ENCODE assay signal across 10 cellular contexts in the genomic region with DNA sequence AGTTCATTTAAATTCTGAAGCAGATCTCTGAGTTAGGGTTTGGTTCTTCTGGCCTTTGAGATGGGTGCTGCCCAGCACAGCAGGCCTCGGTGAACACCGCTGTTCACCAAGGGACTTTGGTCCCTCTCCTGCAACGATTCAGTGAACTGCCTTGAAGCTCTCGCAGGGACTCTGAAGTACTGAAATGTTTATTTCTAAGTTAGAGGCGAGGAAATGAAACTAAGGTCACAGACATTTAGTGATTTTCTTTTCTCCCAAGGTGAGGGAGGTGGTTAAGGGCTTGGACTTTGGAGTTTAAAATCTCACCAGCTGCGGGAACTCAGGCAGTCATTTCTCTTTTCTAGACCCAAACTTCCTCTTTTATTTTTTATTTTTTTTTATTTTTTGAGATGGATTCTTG. TPM values are rescaled to one million over a fixed set of nuclear protein-coding genes. Genes with fewer than 3 reads are reported as not detected.
A peak's percentile ranks its signal among the peaks of the same experiment; 100 is the strongest.
DNase-seq lines count a peak whose midpoint lies in the region; ATAC-seq and TF ChIP-seq lines count a peak whose summit lies in the region.
"Had no signal": no experiment of that assay in that cellular context is flagged by ENCODE, and none has a peak within 500 bp of the region (broad histone marks: within the 10 kb centered on the region; RNA-seq: fewer than 3 reads in every experiment).

No MANE protein-coding gene starts in this region.

- no peak overlapping the region for H2AFZ ChIP-seq in OCI-LY3 (ENCODE audit: low read depth, low read length)

- DNase-seq in CD8-positive, alpha-beta T cell, result no peak
- DNase-seq in HCEC 1CT, result no peak
- DNase-seq in left lung, result no peak
- no peak for DNase-seq in NCI-H1105 (lab: John Stamatoyannopoulos, UW)
- DNase-seq in HFFc6, result no peak

- peaks cover 29% of the 10 kb centered on the region for H3K4me1 Mint-ChIP-seq in CD8-positive, alpha-beta T cell (ENCODE audit: low read depth)
- peaks cover 27% of the 10 kb centered on the region for H3K4me1 Mint-ChIP-seq in HFFc6 (ENCODE audit: low read depth)

- H3K9ac ChIP-seq in OCI-LY3 (ENCODE audit: low read length), result no peak overlapping the region

- intact Hi-C loops in CD8-positive, alpha-beta T cell (cut with DNase I, micrococcal nuclease), result no loop called here
- intact Hi-C loops in left lung (cut with DNase I), result no loop called here

- no peak for ATAC-seq in CD8-positive, alpha-beta T cell
- ATAC-seq in GM19397 (IDR thresholded peaks at IDR 0.05; ENCODE audit: unreplicated experiment) (peak; percentile 80), HG02981 (IDR thresholded peaks at IDR 0.05; ENCODE audit: unreplicated experiment) (peak; percentile 84), left lung (no peak)

- peak overlapping the region; percentile 50 for H3K27ac Mint-ChIP-seq in CD8-positive, alpha-beta T cell
- H3K27ac Mint-ChIP-seq in HFFc6, result no peak overlapping the region

- no peak overlapping the region for H3K27ac ChIP-seq in CD8-positive, alpha-beta T cell (ENCODE audit: low read depth, low read length)
- peak overlapping the region; percentile 77 for H3K27ac ChIP-seq in OCI-LY3 (ENCODE audit: low read length)
- H3K27ac ChIP-seq in left lung, result peak overlapping the region in 1 of 2 donors; percentile 64
- H3K27ac ChIP-seq: VCaP had no signal

- no peaks in the 10 kb centered on the region for H3K9me3 ChIP-seq in CD8-positive, alpha-beta T cell (ENCODE audit: low read length)
- H3K9me3 ChIP-seq in OCI-LY3 (ENCODE audit: insufficient read depth, low read length) (no peaks in the 10 kb centered on the region), left lung (no peaks in the 10 kb centered on the region)

- peaks cover 91% of the 10 kb centered on the region for H3K79me2 ChIP-seq in OCI-LY3 (ENCODE audit: low read length)

- no peaks in the 10 kb centered on the region for H3K9me3 Mint-ChIP-seq in CD8-positive, alpha-beta T cell
- H3K9me3 Mint-ChIP-seq in HFFc6, result no peaks in the 10 kb centered on the region

- peaks cover 74% of the 10 kb centered on the region for H4K20me1 ChIP-seq in OCI-LY3 (ENCODE audit: insufficient read depth, low read length)

- H3K27me3 Mint-ChIP-seq in CD8-positive, alpha-beta T cell (ENCODE audit: low read depth), result no peaks in the 10 kb centered on the region
- H3K27me3 Mint-ChIP-seq in HFFc6 (ENCODE audit: insufficient read depth), result no peaks in the 10 kb centered on the region

- TF ChIP-seq CTCF in CD8-positive, alpha-beta T cell (IDR thresholded peaks at IDR 0.05), result no peak
- no peak for TF ChIP-seq CTCF in OCI-LY3 (IDR thresholded peaks at IDR 0.05; ENCODE audit: low read depth, low read length)
- TF ChIP-seq CTCF in left lung (IDR thresholded peaks at IDR 0.05), result no peak
- no peak for TF ChIP-seq CTCF in HFFc6 (IDR thresholded peaks at IDR 0.05)

- POLR2A ChIA-PET in CD8-positive, alpha-beta T cell (lab: Charles Lee), result no interaction called here

- no peaks in the 10 kb centered on the region for H3K36me3 ChIP-seq in CD8-positive, alpha-beta T cell (ENCODE audit: insufficient read depth, low read length)
- H3K36me3 ChIP-seq in OCI-LY3 (replicated peaks; ENCODE audit: low read depth, low read length) (peaks cover 36% of the 10 kb centered on the region), left lung (peaks cover 0 to 11% of the 10 kb centered on the region in 2 donors)

- H3K4me2 ChIP-seq in OCI-LY3 (ENCODE audit: low read length), result peak overlapping the region; percentile 51

- H3K4me1 ChIP-seq in CD8-positive, alpha-beta T cell (ENCODE audit: insufficient read depth, low read length), result peaks cover 10% of the 10 kb centered on the region
- H3K4me1 ChIP-seq in OCI-LY3 (ENCODE audit: low read length) (peaks cover 34% of the 10 kb centered on the region), left lung (peaks cover 0 to 54% of the 10 kb centered on the region in 2 donors)

- H3K4me3 ChIP-seq in CD8-positive, alpha-beta T cell (ENCODE audit: low read depth, low read length), result no peak overlapping the region
- peak overlapping the region; percentile 15; the same call in 1 of the 2 replicates for H3K4me3 ChIP-seq in OCI-LY3 (ENCODE audit: low read length)
- H3K4me3 ChIP-seq in left lung, result no peak overlapping the region

- no peaks in the 10 kb centered on the region for H3K27me3 ChIP-seq in CD8-positive, alpha-beta T cell (ENCODE audit: insufficient read depth, low read length)
- H3K27me3 ChIP-seq in OCI-LY3 (ENCODE audit: low read depth, low read length) (no peaks in the 10 kb centered on the region), left lung (no peaks in the 10 kb centered on the region)

- CTCF ChIA-PET in CD8-positive, alpha-beta T cell (lab: Charles Lee), result interaction anchor here (0.9 kb wide), 1 partner anchor 23 kb away, joined by 3 read pairs; no protein-coding TSS in a partner anchor

- H3K36me3 Mint-ChIP-seq in CD8-positive, alpha-beta T cell, result peaks cover 30% of the 10 kb centered on the region
- H3K36me3 Mint-ChIP-seq in HFFc6 (ENCODE audit: low read depth), result peaks cover 24% of the 10 kb centered on the region

- no peak overlapping the region for H3K4me3 Mint-ChIP-seq in CD8-positive, alpha-beta T cell
- no peak overlapping the region for H3K4me3 Mint-ChIP-seq in HFFc6
- H3K4me3 Mint-ChIP-seq: nephron had no signal

RNA-seq across cellular contexts. Expression of a gene that starts 26.2 kb away (rescaled TPM):
- total RNA-seq in CD8-positive, alpha-beta T cell, result 1 to 10 TPM; 5.0 to 6.2 TPM
- total RNA-seq in left lung, result 10 to 100 TPM; 11.4 to 18.6 TPM
- 10 to 100 TPM; 16.3 to 18.5 (median 17.3) TPM for total RNA-seq in HFFc6 (2021; fragmentation: NEBNext Ultra II Directional; extraction: Animal tissue kit (Norgen Biotek cat#: 25700))

Comparison
In these comparisons a context has a peak if more than half of its experiments do, and no peak if none do; other contexts are left out.
1. ATAC-seq: peak in GM19397 (single experiment) and HG02981 (single experiment); none in CD8-positive, alpha-beta T cell (single experiment) and left lung (single experiment).